ENCODE assay signal across 21 cellular contexts in genomic region chr4:175412161-175412560, GRCh38.
DNase-seq lines count a peak whose midpoint lies in the region; ATAC-seq and TF ChIP-seq lines count a peak whose summit lies in the region.
"Had no signal": no experiment of that assay in that cellular context is flagged by ENCODE, and none has a peak within 500 bp of the region (broad histone marks: within the 10 kb centered on the region; RNA-seq: fewer than 3 reads in every experiment).

No MANE protein-coding gene starts in this region.

- no peaks in the 10 kb centered on the region for H3K36me3 Mint-ChIP-seq in activated CD4-positive, alpha-beta memory T cell treated with anti-CD3 and anti-CD28 coated beads for 36 hours
- H3K36me3 Mint-ChIP-seq: naive B cell had no signal

- H3K9me3 ChIP-seq in RWPE2 (ENCODE audit: severe bottlenecking) (no peaks in the 10 kb centered on the region), BE2C (no peaks in the 10 kb centered on the region)

- DNase-seq in EL (peak; percentile 50), RWPE2 (ENCODE audit: low spot score) (no peak), fibroblast of mammary gland (ENCODE audit: low read depth) (peak; percentile 91), renal cortical epithelial cell (ENCODE audit: low read depth) (peak; percentile 36), BE2C (no peak), inferior parietal cortex (ENCODE audit: extremely low spot score) (no peak)
- no peak for DNase-seq in activated CD4-positive, alpha-beta memory T cell treated with anti-CD3 and anti-CD28 coated beads for 36 hours
- DNase-seq: activated gamma-delta T cell treated with Interleukin-2 at 50 U/mL for 16 hours; COR-L47; effector memory CD8-positive, alpha-beta T cell; GOT3; naive B cell; NCI-H1694; NCI-H345; NK-92 treated with Interleukin-12 subunit alpha and Interleukin-12 subunit beta, amount 100 ng/mL, for 24 hours; RPMI8226 had no signal

- H3K4me1 ChIP-seq in RWPE2 (ENCODE audit: insufficient read depth, poor library complexity, severe bottlenecking) = peaks cover 8% of the 10 kb centered on the region
- no peaks in the 10 kb centered on the region for H3K4me1 ChIP-seq in BE2C
- H3K4me1 ChIP-seq: parathyroid adenoma, tibial nerve had no signal

- H3K27me3 Mint-ChIP-seq in activated CD4-positive, alpha-beta memory T cell treated with anti-CD3 and anti-CD28 coated beads for 36 hours = no peaks in the 10 kb centered on the region
- H3K27me3 Mint-ChIP-seq: effector memory CD8-positive, alpha-beta T cell; IgD-negative memory B cell; naive B cell; stimulated activated naive CD8-positive, alpha-beta T cell treated with anti-CD3 and anti-CD28 coated beads, Interleukin-15, Interleukin-2, amounts not matched to agents 100 ng/mL and 50 ng/mL, for 24 hours had no signal

- no peaks in the 10 kb centered on the region for H3K36me3 ChIP-seq in RWPE2 (ENCODE audit: low read depth)
- H3K36me3 ChIP-seq in BE2C = no peaks in the 10 kb centered on the region
- H3K36me3 ChIP-seq: tibial nerve had no signal

- no peak overlapping the region for H3K4me3 Mint-ChIP-seq in activated CD4-positive, alpha-beta memory T cell treated with anti-CD3 and anti-CD28 coated beads for 36 hours
- H3K4me3 Mint-ChIP-seq: effector memory CD8-positive, alpha-beta T cell; IgD-negative memory B cell; naive B cell; stimulated activated naive CD8-positive, alpha-beta T cell treated with anti-CD3 and anti-CD28 coated beads, Interleukin-15, Interleukin-2, amounts not matched to agents 100 ng/mL and 50 ng/mL, for 24 hours had no signal

- POLR2A ChIA-PET in activated CD4-positive, alpha-beta memory T cell treated with anti-CD3 and anti-CD28 coated beads for 36 hours (lab: Charles Lee) = no interaction called here

- no peak overlapping the region for H3K27ac Mint-ChIP-seq in activated CD4-positive, alpha-beta memory T cell treated with anti-CD3 and anti-CD28 coated beads for 36 hours
- H3K27ac Mint-ChIP-seq: effector memory CD8-positive, alpha-beta T cell; IgD-negative memory B cell; naive B cell; stimulated activated naive CD8-positive, alpha-beta T cell treated with anti-CD3 and anti-CD28 coated beads, Interleukin-15, Interleukin-2, amounts not matched to agents 100 ng/mL and 50 ng/mL, for 24 hours had no signal

- TF ChIP-seq CTCF in RWPE2 (IDR thresholded peaks at IDR 0.05; ENCODE audit: poor library complexity, severe bottlenecking) (no peak), fibroblast of mammary gland (conservative IDR thresholded peaks at IDR 0.05; ENCODE audit: control insufficient read depth, insufficient read depth, low read depth, low read length) (no peak), BE2C (IDR thresholded peaks at IDR 0.05; ENCODE audit: low read depth, low read length) (no peak)

- peaks cover 14% of the 10 kb centered on the region for H3K9me3 Mint-ChIP-seq in activated CD4-positive, alpha-beta memory T cell treated with anti-CD3 and anti-CD28 coated beads for 36 hours

- H3K4me1 Mint-ChIP-seq in activated CD4-positive, alpha-beta memory T cell treated with anti-CD3 and anti-CD28 coated beads for 36 hours (ENCODE audit: low read depth) = no peaks in the 10 kb centered on the region
- H3K4me1 Mint-ChIP-seq: IgD-negative memory B cell, naive B cell had no signal

- no peak overlapping the region for H3K4me3 ChIP-seq in RWPE2 (ENCODE audit: severe bottlenecking)
- H3K4me3 ChIP-seq in fibroblast of mammary gland (ENCODE audit: control insufficient read depth, low read depth, low read length) = no peak overlapping the region
- no peak overlapping the region for H3K4me3 ChIP-seq in BE2C (ENCODE audit: low read depth, low read length)
- H3K4me3 ChIP-seq: tibial nerve had no signal

- H3K27me3 ChIP-seq in RWPE2 (ENCODE audit: insufficient read depth, poor library complexity, severe bottlenecking) = no peaks in the 10 kb centered on the region
- no peaks in the 10 kb centered on the region for H3K27me3 ChIP-seq in BE2C
- H3K27me3 ChIP-seq: tibial nerve had no signal

- ATAC-seq in RWPE2 (ENCODE audit: low read depth) = peak; percentile 66
- no peak for ATAC-seq in HG03457 (IDR thresholded peaks at IDR 0.05; ENCODE audit: unreplicated experiment)
- ATAC-seq: effector memory CD8-positive, alpha-beta T cell had no signal

- intact Hi-C loops in activated CD4-positive, alpha-beta memory T cell treated with anti-CD3 and anti-CD28 coated beads for 36 hours (cut with micrococcal nuclease) = no loop called here

- CTCF ChIA-PET in activated CD4-positive, alpha-beta memory T cell treated with anti-CD3 and anti-CD28 coated beads for 36 hours (lab: Charles Lee) = no interaction called here

- H3K27ac ChIP-seq in RWPE2 (ENCODE audit: poor library complexity, severe bottlenecking) = peak overlapping the region; percentile 73
- H3K27ac ChIP-seq: parathyroid adenoma, tibial nerve had no signal

Comparison
In these comparisons a context has a peak if more than half of its experiments do, and no peak if none do; other contexts are left out.
1. DNase-seq: peak in EL (single experiment), fibroblast of mammary gland (single experiment) and renal cortical epithelial cell (single experiment); none in RWPE2 (single experiment), BE2C (single experiment), inferior parietal cortex (single experiment) and activated CD4-positive, alpha-beta memory T cell treated with anti-CD3 and anti-CD28 coated beads for 36 hours (single experiment).